ENCODE assay signal across 19 cellular contexts in genomic region chr19:55695511-55696290, GRCh38. TPM values are rescaled to one million over a fixed set of nuclear protein-coding genes. Genes with fewer than 3 reads are reported as not detected.
"Had no signal": no experiment of that assay in that cellular context is flagged by ENCODE, and none has a peak within 500 bp of the region (broad histone marks: within the 10 kb centered on the region; RNA-seq: fewer than 3 reads in every experiment).

No MANE protein-coding gene starts in this region.

- H3K27me3 ChIP-seq: brain microvascular endothelial cell, colonic mucosa, gastroesophageal sphincter, heart left ventricle, tibial artery had no signal

- ATAC-seq: activated CD8-positive, alpha-beta T cell treated with anti-CD3 and anti-CD28 coated beads for 36 hours; activated T-helper 17 cell treated with anti-CD3 and anti-CD28 coated beads, Interleukin-2, amount 50 U/mL, for 72 hours; gastroesophageal sphincter; heart left ventricle; natural killer cell treated with Interleukin-12 subunit alpha and Interleukin-12 subunit beta and Interleukin-15 and Interleukin-18, amount 100 ng/mL, for 72 hours had no signal

- H3K4me3 ChIP-seq: colonic mucosa, gastroesophageal sphincter, heart left ventricle, lung, prostate gland, tibial artery had no signal

- H3K9me3 ChIP-seq: colonic mucosa, gastroesophageal sphincter, heart left ventricle, prostate gland, tibial artery had no signal

- H3K4me1 ChIP-seq: colonic mucosa, gastroesophageal sphincter, heart left ventricle, prostate gland, tibial artery had no signal

- DNase-seq: activated CD4-positive, alpha-beta T cell treated with anti-CD3 and anti-CD28 coated beads, Interleukin-2, amount 10 ng/mL, durations not matched to agents 24 days and 14 days; activated CD8-positive, alpha-beta T cell treated with anti-CD3 and anti-CD28 coated beads for 36 hours; activated naive CD4-positive, alpha-beta T cell treated with Interleukin-2 at 50 U/mL for 16 hours; activated T-cell treated with anti-CD3 and anti-CD28 coated beads, Interleukin-2, amount 50 U/mL, for 1 hour; brain microvascular endothelial cell; colonic mucosa; nucleus accumbens; stimulated activated naive CD4-positive, alpha-beta T cell treated with Interleukin-2 at 50 U/mL for 16 hours had no signal

- H3K27ac ChIP-seq: brain microvascular endothelial cell, colonic mucosa, gastroesophageal sphincter, heart left ventricle, prostate gland, tibial artery had no signal

RNA-seq across cellular contexts. Expression of gene NLRP9, which starts 42.5 kb away (rescaled TPM):
- total RNA-seq: activated CD4-positive, alpha-beta T cell treated with anti-CD3 and anti-CD28 coated beads, Interleukin-2, amount 10 ng/mL, durations not matched to agents 24 days and 14 days; activated CD8-positive, alpha-beta T cell treated with anti-CD3 and anti-CD28 coated beads for 36 hours; activated T-helper 17 cell treated with anti-CD3 and anti-CD28 coated beads, Interleukin-2, amount 50 U/mL, for 72 hours; aorta; colonic mucosa; gastroesophageal sphincter; heart left ventricle; lung; mesothelial cell of epicardium; natural killer cell treated with Interleukin-12 subunit alpha and Interleukin-12 subunit beta and Interleukin-15 and Interleukin-18, amount 100 ng/mL, for 72 hours; subcutaneous adipose tissue had no signal
- polyA plus RNA-seq: aorta, esophagus, heart left ventricle, lung had no signal
